ENCODE assay signal across 29 cellular contexts in genomic region chr5:79108792-79109191, GRCh38. TPM values are rescaled to one million over a fixed set of nuclear protein-coding genes. Genes with fewer than 3 reads are reported as not detected.
"Had no signal": no experiment of that assay in that cellular context is flagged by ENCODE, and none has a peak within 500 bp of the region (broad histone marks: within the 10 kb centered on the region; RNA-seq: fewer than 3 reads in every experiment).

No MANE protein-coding gene starts in this region.

- H3K36me3 Mint-ChIP-seq: naive B cell had no signal

- H3K36me3 ChIP-seq: colonic mucosa, esophagus squamous epithelium, gastrocnemius medialis, heart right ventricle, left ventricle myocardium inferior, lower lobe of right lung had no signal

- H3K4me3 Mint-ChIP-seq: dendritic cell treated with granulocyte-macrophage colony-stimulating factor and Interleukin-4, amounts not matched to agents 40 ng/mL and 50 ng/mL, for 4 days; effector memory CD8-positive, alpha-beta T cell; endodermal cell; mesothelial cell of epicardium; naive B cell had no signal

- ATAC-seq: effector memory CD8-positive, alpha-beta T cell; esophagus mucosa; gastrocnemius medialis; heart right ventricle; left cardiac atrium; lower lobe of right lung; mucosa of descending colon had no signal

- H3K27ac ChIP-seq: colonic mucosa, epithelial cell of prostate, esophagus squamous epithelium, gastrocnemius medialis, heart right ventricle, left ventricle myocardium inferior, lower lobe of right lung had no signal

- H3K4me3 ChIP-seq: colonic mucosa, esophagus squamous epithelium, gastrocnemius medialis, heart right ventricle, left ventricle myocardium inferior, lower lobe of right lung, mucosa of descending colon had no signal

- H3K9me3 Mint-ChIP-seq: dendritic cell treated with granulocyte-macrophage colony-stimulating factor and Interleukin-4, amounts not matched to agents 40 ng/mL and 50 ng/mL, for 4 days; effector memory CD8-positive, alpha-beta T cell; endodermal cell; mesothelial cell of epicardium; naive B cell had no signal

- H3K4me1 ChIP-seq: colonic mucosa, gastrocnemius medialis had no signal

- H3K27ac Mint-ChIP-seq: dendritic cell treated with granulocyte-macrophage colony-stimulating factor and Interleukin-4, amounts not matched to agents 40 ng/mL and 50 ng/mL, for 4 days; effector memory CD8-positive, alpha-beta T cell; endodermal cell; mesothelial cell of epicardium had no signal

- DNase-seq: colonic mucosa; cortex of kidney; effector CD8-positive, alpha-beta T cell; effector memory CD8-positive, alpha-beta T cell; endodermal cell; erythroblast; esophagus squamous epithelium; foreskin fibroblast; foreskin melanocyte; gastrocnemius medialis; glutamatergic neuron; head of caudate nucleus; heart right ventricle; hippocampal formation; left cardiac atrium; left ventricle myocardium inferior; lower lobe of right lung; mesenchymal stem cell; mucosa of descending colon; naive B cell had no signal

- H3K9me3 ChIP-seq: colonic mucosa, esophagus squamous epithelium, gastrocnemius medialis, heart right ventricle, left ventricle myocardium inferior, lower lobe of right lung, mucosa of descending colon had no signal

RNA-seq across cellular contexts. Expression of gene BHMT, which starts 2.8 kb away (rescaled TPM):
- total RNA-seq: dermis microvascular lymphatic vessel endothelial cell, glomerular endothelial cell, heart right ventricle, left ventricle myocardium inferior, lower lobe of right lung, lung microvascular endothelial cell, mesothelial cell of epicardium, myocyte had no signal
- polyA plus RNA-seq: keratinocyte had no signal

RNA-seq across cellular contexts. Expression of gene BHMT2, which starts 39.2 kb away (rescaled TPM):
- total RNA-seq: mesothelial cell of epicardium had no signal
- polyA plus RNA-seq: keratinocyte had no signal

RNA-seq across cellular contexts. Expression of gene DMGDH, which starts 39.3 kb away (rescaled TPM):
- total RNA-seq: glomerular endothelial cell had no signal
